In genomic region chr16:68267612-68268405, GRCh38 we compare ENCODE assay signal across 7 cellular contexts. TPM values are rescaled to one million over a fixed set of nuclear protein-coding genes. Genes with fewer than 3 reads are reported as not detected.
DNase-seq lines count a peak whose midpoint lies in the region; TF ChIP-seq lines count a peak whose summit lies in the region.
"Had no signal": no experiment of that assay in that cellular context is flagged by ENCODE, and none has a peak within 500 bp of the region (broad histone marks: within the 10 kb centered on the region; RNA-seq: fewer than 3 reads in every experiment).

No MANE protein-coding gene starts in this region.

- H2AFZ ChIP-seq in mammary epithelial cell (ENCODE audit: low read depth, low read length): no peak overlapping the region

- H3K36me3 Mint-ChIP-seq in MCF 10A (ENCODE audit: insufficient read depth, unreplicated experiment): peaks cover 31% of the 10 kb centered on the region

- H4K20me1 ChIP-seq in mammary epithelial cell (ENCODE audit: insufficient read depth, low read length): peaks cover 1% of the 10 kb centered on the region

- WGBS in mammary epithelial cell (ENCODE audit: low coverage, missing lambda C conversion rate): 92% methylated on average over 6 of the region's 6 CpGs

- H3K27ac ChIP-seq in mammary epithelial cell (ENCODE audit: insufficient read depth, low read depth, low read length): no peak overlapping the region
- peak overlapping the region; percentile 74 for H3K27ac ChIP-seq in subcutaneous abdominal adipose tissue (ENCODE audit: low read depth, low read length)

- H3K36me3 ChIP-seq in mammary epithelial cell (ENCODE audit: insufficient read depth, low read length) (peaks cover 2% of the 10 kb centered on the region), adipocyte (ENCODE audit: control insufficient read depth, insufficient read depth, low read length, severe bottlenecking) (peaks cover 46% of the 10 kb centered on the region), subcutaneous abdominal adipose tissue (ENCODE audit: control insufficient read depth in 5 of 5, insufficient read depth in 5 of 5, low read length in 5 of 5) (peaks cover 0 to 20% (median 4%) of the 10 kb centered on the region in 5 donors)

- H3K27me3 Mint-ChIP-seq in MCF 10A (ENCODE audit: insufficient read depth, unreplicated experiment): no peaks in the 10 kb centered on the region

- H3K4me3 ChIP-seq in mammary epithelial cell (replicated peaks in 1 of 3; ENCODE audit: insufficient read depth in 1 of 3, low read depth in 2 of 3, low read length in 3 of 3) (no peak overlapping the region), adipocyte (ENCODE audit: low read length) (peak overlapping the region; percentile 98), subcutaneous abdominal adipose tissue (ENCODE audit: low read depth in 1 of 5, low read length in 5 of 5) (peak overlapping the region in 2 of 5 donors; percentile 2 to 16)

- intact Hi-C loops in MCF 10A (cut with micrococcal nuclease): no loop called here
- intact Hi-C loops in mammary epithelial cell (cut with micrococcal nuclease): no loop called here

- H3K27me3 ChIP-seq in mammary epithelial cell (ENCODE audit: insufficient read depth, low read length): no peaks in the 10 kb centered on the region
- H3K27me3 ChIP-seq in adipocyte (replicated peaks; ENCODE audit: control insufficient read depth, insufficient read depth, low read length): no peaks in the 10 kb centered on the region
- no peaks in the 10 kb centered on the region for H3K27me3 ChIP-seq in subcutaneous abdominal adipose tissue (ENCODE audit: control insufficient read depth in 5 of 5, insufficient read depth in 4 of 5, low read length in 5 of 5)
- H3K27me3 ChIP-seq: esophagus muscularis mucosa had no signal

- dilution Hi-C loops in mammary epithelial cell (cut with HindIII; ENCODE audit: low sequenced_read_pairs): no loop called here

- TF ChIP-seq CTCF in MCF 10A (IDR thresholded peaks at IDR 0.05; ENCODE audit: unreplicated experiment) (no peak), mammary epithelial cell (conservative IDR thresholded peaks at IDR 0.05 in 1 of 2, IDR thresholded peaks at IDR 0.05 in 1 of 2; ENCODE audit: extremely low read depth in 1 of 2, insufficient read depth in 1 of 2, low read depth in 1 of 2, low read length in 2 of 2) (no peak)

- H3K9me3 ChIP-seq in mammary epithelial cell (replicated peaks; ENCODE audit: insufficient read depth, low read length) (no peaks in the 10 kb centered on the region), adipocyte (ENCODE audit: control insufficient read depth, low read length) (no peaks in the 10 kb centered on the region), subcutaneous abdominal adipose tissue (ENCODE audit: control insufficient read depth in 5 of 5, low read length in 5 of 5) (no peaks in the 10 kb centered on the region)
- H3K9me3 ChIP-seq: esophagus muscularis mucosa had no signal

- peak overlapping the region; percentile 27 for H3K27ac Mint-ChIP-seq in MCF 10A (ENCODE audit: low read depth, unreplicated experiment)

- DNase-seq in MCF 10A (ENCODE audit: unreplicated experiment): no peak
- no peak for DNase-seq in mammary epithelial cell
- DNase-seq in adipocyte (ENCODE audit: low read depth): no peak
- DNase-seq in activated gamma-delta T cell (lab: John Stamatoyannopoulos, UW): no peak
- DNase-seq in AG08396 (ENCODE audit: low spot score): no peak

- CTCF ChIA-PET in MCF 10A (lab: Yijun Ruan, JAX) (interaction anchor here (0.6 to 1.5 kb wide), 3 partner anchors 20 to 99 kb away, joined by 3 to 5 read pairs (median 3); no protein-coding TSS in a partner anchor), mammary epithelial cell (lab: Charles Lee; ENCODE audit: low non-redundant PET) (no interaction called here)

- in situ Hi-C loops in mammary epithelial cell (cut with MboI; ENCODE audit: low sequenced_read_pairs in 2 of 2): loop anchor here in 1 of 2 donors (25.0 kb wide), 1 partner anchor 219 kb away; no protein-coding TSS in a partner anchor

- H3K4me2 ChIP-seq in mammary epithelial cell (ENCODE audit: insufficient read depth, low read depth, low read length): no peak overlapping the region

- H3K9me3 Mint-ChIP-seq in MCF 10A (ENCODE audit: unreplicated experiment): no peaks in the 10 kb centered on the region

- H3K9ac ChIP-seq in mammary epithelial cell (ENCODE audit: insufficient read depth, low read length) (no peak overlapping the region), adipocyte (ENCODE audit: low read length) (peak overlapping the region; percentile 69), subcutaneous abdominal adipose tissue (ENCODE audit: low read length in 5 of 5) (peak overlapping the region in 1 of 5 donors; percentile 48)

- POLR2A ChIA-PET in MCF 10A (lab: Yijun Ruan, JAX): interaction anchor here (0.6 to 1.4 kb wide), 3 partner anchors 16 to 44 kb away, joined by 3 read pairs; no protein-coding TSS in a partner anchor

- no TSS peak for BruUV-seq in MCF 10A (replicated peaks; lab: Mats Ljungman, UMichigan)
- no TSS peak for BruUV-seq in mammary epithelial cell (replicated peaks; lab: Mats Ljungman, UMichigan)

- H3K4me1 ChIP-seq in mammary epithelial cell (ENCODE audit: insufficient read depth, low read length): peaks cover 16% of the 10 kb centered on the region
- peaks cover 56% of the 10 kb centered on the region for H3K4me1 ChIP-seq in adipocyte (ENCODE audit: control insufficient read depth, insufficient read depth, low read length)
- H3K4me1 ChIP-seq in subcutaneous abdominal adipose tissue (ENCODE audit: control insufficient read depth in 5 of 5, insufficient read depth in 5 of 5, low read length in 5 of 5): peaks cover 4 to 76% (median 58%) of the 10 kb centered on the region in 5 donors

- H3K4me3 Mint-ChIP-seq in MCF 10A (ENCODE audit: unreplicated experiment): no peak overlapping the region

- peaks cover 76% of the 10 kb centered on the region for H3K79me2 ChIP-seq in mammary epithelial cell (ENCODE audit: insufficient read depth, low read length)

- H3K4me1 Mint-ChIP-seq in MCF 10A (ENCODE audit: insufficient read depth, unreplicated experiment): peaks cover 27% of the 10 kb centered on the region

RNA-seq across cellular contexts. Expression of gene SLC7A6, which starts 3.5 kb away (rescaled TPM):
- 45.3 and 61.0 TPM in 2 replicates for total RNA-seq in MCF 10A (2022)
- total RNA-seq in mammary epithelial cell: 10 to 100 TPM; 27.0 to 37.1 TPM
- polyA plus RNA-seq in mammary epithelial cell: 19.3 TPM
- polyA minus RNA-seq in mammary epithelial cell: 35.1 TPM

RNA-seq across cellular contexts. Expression of gene PLA2G15, which starts 22.6 kb away (rescaled TPM):
- total RNA-seq in MCF 10A (2022): 4.6 and 6.4 TPM in 2 replicates
- total RNA-seq in mammary epithelial cell: 10 to 100 TPM; 12.4 to 19.8 TPM
- polyA plus RNA-seq in mammary epithelial cell: 15.6 TPM
- 14.3 TPM for polyA minus RNA-seq in mammary epithelial cell

RNA-seq across cellular contexts. Expression of gene ESRP2, which starts 31.9 kb away (rescaled TPM):
- 42.7 and 48.8 TPM in 2 replicates for total RNA-seq in MCF 10A (2022)
- 10 to 100 TPM; 24.3 to 47.7 TPM for total RNA-seq in mammary epithelial cell
- 35.4 TPM for polyA plus RNA-seq in mammary epithelial cell
- polyA minus RNA-seq in mammary epithelial cell: 41.2 TPM

RNA-seq across cellular contexts. Expression of gene SLC7A6OS, which starts 42.9 kb away (rescaled TPM):
- total RNA-seq in MCF 10A (2022) (19.4 and 20.4 TPM in 2 replicates), mammary epithelial cell (10 to 100 TPM; 11.5 to 15.6 TPM)
- polyA plus RNA-seq in mammary epithelial cell: 6.5 TPM
- polyA minus RNA-seq in mammary epithelial cell: 3.9 TPM

RNA-seq across cellular contexts. Expression of gene PRMT7, which starts 43.0 kb away (rescaled TPM):
- 28.0 and 33.2 TPM in 2 replicates for total RNA-seq in MCF 10A (2022)
- total RNA-seq in mammary epithelial cell: 10 to 100 TPM; 31.9 to 38.3 TPM
- 35.5 TPM for polyA plus RNA-seq in mammary epithelial cell
- 14.6 TPM for polyA minus RNA-seq in mammary epithelial cell
